ENCODE assay signal across 17 cellular contexts in the genomic region with DNA sequence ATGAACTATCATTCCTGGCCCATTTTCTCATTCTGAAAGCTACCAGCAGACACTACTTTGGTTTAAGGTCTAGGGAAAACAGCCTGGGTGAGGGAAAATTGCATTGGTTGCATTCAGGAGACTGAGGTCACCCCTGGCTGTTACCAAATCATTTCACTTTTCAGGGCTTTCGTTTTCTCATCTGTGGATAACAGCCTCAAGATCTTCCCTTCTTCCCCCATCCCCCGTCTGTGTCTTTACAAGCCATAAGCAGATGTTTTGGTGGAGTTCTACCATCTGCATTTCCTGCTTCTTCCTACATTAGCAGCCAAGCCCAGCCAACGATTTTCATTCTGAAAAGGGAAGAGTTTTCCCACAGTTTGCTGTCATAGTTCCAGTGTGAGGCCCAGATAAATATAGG. TPM values are rescaled to one million over a fixed set of nuclear protein-coding genes. Genes with fewer than 3 reads are reported as not detected.
DNase-seq lines count a peak whose midpoint lies in the region; ATAC-seq and TF ChIP-seq lines count a peak whose summit lies in the region.
"Had no signal": no experiment of that assay in that cellular context is flagged by ENCODE, and none has a peak within 500 bp of the region (broad histone marks: within the 10 kb centered on the region; RNA-seq: fewer than 3 reads in every experiment).

No MANE protein-coding gene starts in this region.

- H3K4me1 ChIP-seq in endodermal cell (ENCODE audit: control insufficient read depth, insufficient read depth, low read length) = no peaks in the 10 kb centered on the region
- H3K4me1 ChIP-seq: thyroid gland had no signal

- peaks cover 13% of the 10 kb centered on the region for H3K9me3 ChIP-seq in endodermal cell (ENCODE audit: control insufficient read depth, low read length)
- H3K9me3 ChIP-seq: thyroid gland had no signal

- peaks cover 4% of the 10 kb centered on the region for H3K27me3 Mint-ChIP-seq in endodermal cell (ENCODE audit: insufficient read depth)
- H3K27me3 Mint-ChIP-seq: brain had no signal

- H3K36me3 ChIP-seq in endodermal cell (ENCODE audit: control insufficient read depth, insufficient read depth, low read length) = no peaks in the 10 kb centered on the region
- H3K36me3 ChIP-seq: thyroid gland had no signal

- H3K9ac ChIP-seq in endodermal cell (ENCODE audit: extremely low read depth, low read length, poor library complexity, severe bottlenecking) = no peak overlapping the region

- DNase-seq in NOMO-1 treated with DMSO at 0.1 percent for 48 hours (lab: John Stamatoyannopoulos, UW; ENCODE audit: unreplicated experiment) (peak; percentile 27), NOMO-1 (lab: John Stamatoyannopoulos, UW; ENCODE audit: unreplicated experiment in 2 of 2) (no peak), MV-4-11 (lab: John Stamatoyannopoulos, UW) (peak; percentile 69), endodermal cell (no peak), posterior vena cava (ENCODE audit: low spot score) (no peak)
- DNase-seq: activated CD4-positive, alpha-beta memory T cell treated with anti-CD3 and anti-CD28 coated beads, Interleukin-2, amount 10 ng/mL, durations not matched to agents 7 days and 5 days; activated naive CD4-positive, alpha-beta T cell; effector memory CD4-positive, alpha-beta T cell; foreskin melanocyte; NCI-H1417 treated with DMSO at 0.1 percent for 48 hours; thyroid gland had no signal

- H3K9me3 Mint-ChIP-seq in endodermal cell = peaks cover 5% of the 10 kb centered on the region
- H3K9me3 Mint-ChIP-seq: activated CD4-positive, alpha-beta memory T cell treated with anti-CD3 and anti-CD28 coated beads, Interleukin-2, amount 10 ng/mL, durations not matched to agents 7 days and 5 days had no signal

- intact Hi-C loops in posterior vena cava (cut with DNase I) = no loop called here

- no peaks in the 10 kb centered on the region for H3K36me3 Mint-ChIP-seq in endodermal cell (ENCODE audit: low read depth)

- H3K4me3 Mint-ChIP-seq in endodermal cell = no peak overlapping the region
- H3K4me3 Mint-ChIP-seq: activated CD4-positive, alpha-beta memory T cell treated with anti-CD3 and anti-CD28 coated beads, Interleukin-2, amount 10 ng/mL, durations not matched to agents 7 days and 5 days; brain had no signal

- H3K27ac Mint-ChIP-seq in endodermal cell = no peak overlapping the region
- H3K27ac Mint-ChIP-seq: activated CD4-positive, alpha-beta memory T cell treated with anti-CD3 and anti-CD28 coated beads, Interleukin-2, amount 10 ng/mL, durations not matched to agents 7 days and 5 days; brain; progenitor cell of endocrine pancreas had no signal

- H3K4me3 ChIP-seq in endodermal cell (ENCODE audit: low read length) = no peak overlapping the region
- H3K4me3 ChIP-seq: thyroid gland had no signal

- no peaks in the 10 kb centered on the region for H3K27me3 ChIP-seq in endodermal cell (ENCODE audit: control insufficient read depth, insufficient read depth, low read length, poor library complexity, severe bottlenecking)
- H3K27me3 ChIP-seq: thyroid gland had no signal

- no peak for TF ChIP-seq CTCF in endodermal cell (conservative IDR thresholded peaks at IDR 0.05)

- no peak overlapping the region for H3K27ac ChIP-seq in endodermal cell (ENCODE audit: low read depth, low read length)
- H3K27ac ChIP-seq: thyroid gland had no signal

- peaks cover 3% of the 10 kb centered on the region for H3K4me1 Mint-ChIP-seq in endodermal cell

- WGBS in endodermal cell (ENCODE audit: insufficient coverage in 1 of 2, insufficient read length in 1 of 2), 2 experiments = 79 to 86% methylated on average over 3 of the region's 3 CpGs

- ATAC-seq in HG02759 (IDR thresholded peaks at IDR 0.05; ENCODE audit: unreplicated experiment) = peak; percentile 45
- no peak for ATAC-seq in GM21737 (IDR thresholded peaks at IDR 0.05; ENCODE audit: unreplicated experiment)
- ATAC-seq in HG02571 (IDR thresholded peaks at IDR 0.05; ENCODE audit: unreplicated experiment) = no peak

RNA-seq across cellular contexts. Expression of a gene that starts 11.7 kb away (rescaled TPM):
- total RNA-seq in endodermal cell (1 to 10 TPM; 1.6 to 3.2 TPM), posterior vena cava (under 1 TPM; 0.43 to 0.69 TPM)
- polyA plus RNA-seq in endodermal cell (2013, experiment 1 of 2) = 8.2 TPM
- polyA plus RNA-seq in endodermal cell (2013, experiment 2 of 2) = 7.9 TPM
- total RNA-seq: NCI-H460 had no signal

Comparison
In these comparisons a context has a peak if more than half of its experiments do, and no peak if none do; other contexts are left out.
1. DNase-seq: peak in NOMO-1 treated with DMSO at 0.1 percent for 48 hours (single experiment) and MV-4-11 (single experiment); none in NOMO-1 (0 of 2), endodermal cell (single experiment) and posterior vena cava (single experiment).